In the genomic region with DNA sequence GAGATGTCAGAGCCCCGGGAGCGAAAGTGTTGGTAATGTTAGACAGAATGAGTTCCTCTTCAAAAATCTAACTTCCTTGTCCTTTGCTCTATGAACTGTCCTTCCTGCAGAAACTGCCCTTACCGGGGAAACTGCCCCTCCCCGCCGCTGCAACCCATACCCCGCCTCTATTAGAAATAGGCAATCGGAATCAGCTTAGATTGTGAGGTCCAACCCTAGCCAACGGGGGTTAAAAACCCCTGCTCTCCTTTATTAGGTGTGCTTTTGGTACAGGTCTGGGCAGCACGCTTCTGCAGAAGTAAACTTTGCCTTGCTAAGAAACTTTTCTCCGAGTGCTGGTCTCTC, we compare ENCODE assay signal across 6 cellular contexts. TPM values are rescaled to one million over a fixed set of nuclear protein-coding genes. Genes with fewer than 3 reads are reported as not detected.
DNase-seq lines count a peak whose midpoint lies in the region; ATAC-seq and TF ChIP-seq lines count a peak whose summit lies in the region.

No MANE protein-coding gene starts in this region.

- peak overlapping the region; percentile 47 to 88 (median 68) for H3K4me3 ChIP-seq in dorsolateral prefrontal cortex
- peak overlapping the region; percentile 44 for H3K4me3 ChIP-seq in retinal pigment epithelial cell (ENCODE audit: low read length)

- H3K27me3 ChIP-seq in CD4-positive, alpha-beta T cell (ENCODE audit: control insufficient read depth, insufficient read depth, low read length), result no peaks in the 10 kb centered on the region
- no peaks in the 10 kb centered on the region for H3K27me3 ChIP-seq in dorsolateral prefrontal cortex

- no peak for DNase-seq in CD4-positive, alpha-beta T cell
- DNase-seq in dorsolateral prefrontal cortex, result no peak
- no peak for DNase-seq in retinal pigment epithelial cell (ENCODE audit: low read depth)
- DNase-seq in COR-L47 (lab: John Stamatoyannopoulos, UW), result no peak
- no peak for DNase-seq in A172 (ENCODE audit: low spot score)

- H3K36me3 Mint-ChIP-seq in CD4-positive, alpha-beta T cell (ENCODE audit: low read depth), result peaks cover 29% of the 10 kb centered on the region

- H3K27me3 Mint-ChIP-seq in CD4-positive, alpha-beta T cell, result no peaks in the 10 kb centered on the region

- H3K36me3 ChIP-seq in KOPT-K1 (ENCODE audit: insufficient read depth, low read length), result peaks cover 27% of the 10 kb centered on the region

- intact Hi-C loops in CD4-positive, alpha-beta T cell (cut with DNase I, micrococcal nuclease), result loop anchor here (1.0 to 10.0 kb wide), 3 partner anchors 11 to 396 kb away; a partner anchor contains a TSS
- intact Hi-C loops in dorsolateral prefrontal cortex (cut with DNase I), result loop anchor here (1.0 to 5.0 kb wide), 3 partner anchors 11 to 131 kb away; a partner anchor contains a TSS

- CTCF ChIA-PET in CD4-positive, alpha-beta T cell (lab: Charles Lee), result interaction anchor here (0.6 to 3.8 kb wide), 16 partner anchors 8 to 1835 kb away, joined by 3 to 29 read pairs (median 4); a partner anchor contains a TSS

- POLR2A ChIA-PET in CD4-positive, alpha-beta T cell (lab: Charles Lee), result interaction anchor here (0.8 to 5.0 kb wide), 13 partner anchors 9 to 477 kb away, joined by 3 to 51 read pairs (median 4); a partner anchor contains a TSS

- no peaks in the 10 kb centered on the region for H3K9me3 Mint-ChIP-seq in CD4-positive, alpha-beta T cell

- peak overlapping the region; percentile 68 for H3K27ac ChIP-seq in CD4-positive, alpha-beta T cell (ENCODE audit: low read depth, low read length)
- H3K27ac ChIP-seq in KOPT-K1 (ENCODE audit: low read depth, low read length, poor library complexity, severe bottlenecking) (peak overlapping the region; percentile 66), dorsolateral prefrontal cortex (peak overlapping the region; percentile 80 to 99 (median 96))

- H3K27ac Mint-ChIP-seq in CD4-positive, alpha-beta T cell, result peak overlapping the region; percentile 84

- no peak for TF ChIP-seq CTCF in CD4-positive, alpha-beta T cell (IDR thresholded peaks at IDR 0.05)
- TF ChIP-seq CTCF in dorsolateral prefrontal cortex (IDR thresholded peaks at IDR 0.05 in 54 of 56, conservative IDR thresholded peaks at IDR 0.05 in 2 of 56; ENCODE audit: low read depth in 1 of 56, partially characterized antibody in 56 of 56) (no peak), retinal pigment epithelial cell (conservative IDR thresholded peaks at IDR 0.05; ENCODE audit: low read depth, low read length) (no peak)

- ATAC-seq in CD4-positive, alpha-beta T cell (ENCODE audit: poor library complexity), result no peak

- H3K4me3 Mint-ChIP-seq in CD4-positive, alpha-beta T cell, result peak overlapping the region; percentile 89

- H3K9me3 ChIP-seq in CD4-positive, alpha-beta T cell (ENCODE audit: control insufficient read depth, low read length), result no peaks in the 10 kb centered on the region
- H3K9me3 ChIP-seq in KOPT-K1 (ENCODE audit: insufficient read depth, low read length, poor library complexity, severe bottlenecking), result no peaks in the 10 kb centered on the region

- H3K4me1 Mint-ChIP-seq in CD4-positive, alpha-beta T cell (ENCODE audit: low read depth), result peaks cover 19% of the 10 kb centered on the region

RNA-seq across cellular contexts. Expression of a gene that starts 11.5 kb away (rescaled TPM):
- total RNA-seq in CD4-positive, alpha-beta T cell, result 100 to 1,000 TPM; 167 to 177 TPM
- 100 to 1,000 TPM; 254 to 668 (median 504) TPM for total RNA-seq in dorsolateral prefrontal cortex
- total RNA-seq in A172 (2014; rRNA removed; shearing (Covaris generic)), result 416 and 483 TPM in 2 replicates

RNA-seq across cellular contexts. Expression of a gene that starts 13.1 kb away (rescaled TPM):
- total RNA-seq in CD4-positive, alpha-beta T cell, result 10 to 100 TPM; 67.5 to 68.0 TPM
- total RNA-seq in dorsolateral prefrontal cortex, result 100 to 1,000 TPM; 145 to 409 (median 268) TPM
- 334 and 417 TPM in 2 replicates for total RNA-seq in A172 (2014; rRNA removed; shearing (Covaris generic))

RNA-seq across cellular contexts. Expression of a gene that starts 13.7 kb away (rescaled TPM):
- total RNA-seq in CD4-positive, alpha-beta T cell, result 10 to 100 TPM; 29.2 to 31.1 TPM
- 100 to 1,000 TPM in 77 of 120 experiments, 10 to 100 TPM in 43; 61.9 to 165 (median 106) TPM for total RNA-seq in dorsolateral prefrontal cortex
- 64.9 and 132 TPM in 2 replicates for total RNA-seq in A172 (2014; rRNA removed; shearing (Covaris generic))

RNA-seq across cellular contexts. Expression of a gene that starts 17.4 kb away (rescaled TPM):
- not detected for total RNA-seq in CD4-positive, alpha-beta T cell
- total RNA-seq in dorsolateral prefrontal cortex, result not detected
- not detected in 2 replicates for total RNA-seq in A172 (2014; rRNA removed; shearing (Covaris generic))

RNA-seq across cellular contexts. Expression of a gene that starts 23.9 kb away (rescaled TPM):
- not detected for total RNA-seq in CD4-positive, alpha-beta T cell
- 100 to 1,000 TPM in 85 of 120 experiments, 10 to 100 TPM in 35; 37.0 to 216 (median 117) TPM for total RNA-seq in dorsolateral prefrontal cortex
- total RNA-seq in A172 (2014; rRNA removed; shearing (Covaris generic)), result not detected in 2 replicates
